16 cellular contexts compared by ENCODE assay signal in the genomic region with DNA sequence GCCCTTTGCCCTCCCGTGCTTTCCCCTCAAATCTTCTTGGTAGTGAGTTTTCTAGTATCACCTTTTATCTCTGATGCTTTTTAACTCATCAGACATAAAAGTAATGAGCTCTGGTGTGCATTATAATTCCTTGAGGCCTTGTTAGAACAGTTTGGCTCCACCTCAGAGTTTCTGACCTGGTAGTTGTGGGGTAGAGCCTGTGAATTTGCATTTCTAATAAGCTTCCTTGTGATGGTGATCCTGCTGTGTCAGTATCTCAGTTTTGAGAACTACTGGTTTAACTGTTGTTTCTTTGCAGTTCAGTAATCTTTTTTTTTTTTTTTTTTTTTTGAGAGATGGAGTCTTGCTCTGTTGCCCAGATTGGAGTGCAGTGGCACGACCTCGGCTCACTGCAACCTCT. TPM values are rescaled to one million over a fixed set of nuclear protein-coding genes. Genes with fewer than 3 reads are reported as not detected.
A peak's percentile ranks its signal among the peaks of the same experiment; 100 is the strongest.
DNase-seq lines count a peak whose midpoint lies in the region; ATAC-seq, FAIRE-seq and TF ChIP-seq lines count a peak whose summit lies in the region.
"Had no signal": no experiment of that assay in that cellular context is flagged by ENCODE, and none has a peak within 500 bp of the region (broad histone marks: within the 10 kb centered on the region; RNA-seq: fewer than 3 reads in every experiment).

No MANE protein-coding gene starts in this region.

- no peak for DNase-seq in CD8-positive, alpha-beta memory T cell
- DNase-seq in GM19239 (ENCODE audit: insufficient read length, low spot score) (no peak), mesenteric fat pad (ENCODE audit: low spot score) (peak; percentile 2), HK-2 (ENCODE audit: unreplicated experiment) (no peak), SIG-M5 (lab: John Stamatoyannopoulos, UW) (no peak)
- DNase-seq: activated CD8-positive, alpha-beta memory T cell treated with anti-CD3 and anti-CD28 coated beads for 24 hours; activated naive CD8-positive, alpha-beta T cell treated with anti-CD3 and anti-CD28 coated beads, Interleukin-2, amount 10 ng/mL, durations not matched to agents 7 days and 5 days; cerebellar nuclear complex; GM23248; hypothalamus; NCI-H1417; NCI-H510A had no signal

- H3K4me3 ChIP-seq in CD8-positive, alpha-beta memory T cell (ENCODE audit: low read length) = no peak overlapping the region
- H3K4me3 ChIP-seq in KMS-11 (IDR thresholded peaks at IDR 0.05; ENCODE audit: insufficient read depth, low read depth, low read length) = no peak overlapping the region
- H3K4me3 ChIP-seq: GM23248, skin epidermis had no signal

- no peak overlapping the region for H3K27ac ChIP-seq in CD8-positive, alpha-beta memory T cell (ENCODE audit: low read depth, low read length)
- peak overlapping the region; percentile 27; the same call in 1 of the 2 replicates for H3K27ac ChIP-seq in KMS-11
- H3K27ac ChIP-seq: GM23248, skin epidermis had no signal

- H3K27ac Mint-ChIP-seq in CD8-positive, alpha-beta memory T cell = peak overlapping the region in 5 of 8 donors; percentile 6 to 79 (median 77)
- H3K27ac Mint-ChIP-seq: activated naive CD8-positive, alpha-beta T cell treated with anti-CD3 and anti-CD28 coated beads, Interleukin-2, amount 10 ng/mL, durations not matched to agents 7 days and 5 days had no signal

- H3K4me1 ChIP-seq in CD8-positive, alpha-beta memory T cell (ENCODE audit: insufficient read depth, low read length) = peaks cover 16% of the 10 kb centered on the region
- H3K4me1 ChIP-seq in KMS-11 (ENCODE audit: low read depth, poor library complexity, severe bottlenecking) = peaks cover 36% of the 10 kb centered on the region

- ATAC-seq in HG03139 (IDR thresholded peaks at IDR 0.05; ENCODE audit: unreplicated experiment) = no peak

- no peaks in the 10 kb centered on the region for H3K9me3 Mint-ChIP-seq in CD8-positive, alpha-beta memory T cell

- no peak overlapping the region for H3K4me3 Mint-ChIP-seq in CD8-positive, alpha-beta memory T cell
- H3K4me3 Mint-ChIP-seq: activated naive CD8-positive, alpha-beta T cell treated with anti-CD3 and anti-CD28 coated beads, Interleukin-2, amount 10 ng/mL, durations not matched to agents 7 days and 5 days had no signal

- H3K79me2 ChIP-seq in KMS-11 (ENCODE audit: insufficient read depth, low read depth) = peaks cover 95% of the 10 kb centered on the region

- no peak for TF ChIP-seq CTCF in KMS-11 (conservative IDR thresholded peaks at IDR 0.05; ENCODE audit: low read depth, low read length)

- H4K20me1 ChIP-seq in KMS-11 (ENCODE audit: insufficient read depth) = 0 out of 2 replicates have a peak, but pooled peaks cover 5% of the 10 kb centered on the region

- H3K36me3 Mint-ChIP-seq in CD8-positive, alpha-beta memory T cell = peaks cover 0 to 36% (median 2%) of the 10 kb centered on the region in 3 donors

- H3K9me3 ChIP-seq in CD8-positive, alpha-beta memory T cell (ENCODE audit: low read length) = no peaks in the 10 kb centered on the region

- no peaks in the 10 kb centered on the region for H3K27me3 ChIP-seq in CD8-positive, alpha-beta memory T cell (ENCODE audit: insufficient read depth, low read length, poor library complexity, severe bottlenecking)
- no peaks in the 10 kb centered on the region for H3K27me3 ChIP-seq in KMS-11 (ENCODE audit: insufficient read depth, low read depth)

- peaks cover 38 to 80% (median 65%) of the 10 kb centered on the region in 3 donors for H3K4me1 Mint-ChIP-seq in CD8-positive, alpha-beta memory T cell

- POLR2A ChIA-PET in CD8-positive, alpha-beta memory T cell (lab: Charles Lee) = interaction anchor here (0.7 kb wide), 1 partner anchor 71 kb away, joined by 3 read pairs; no protein-coding TSS in a partner anchor

- H3K27me3 Mint-ChIP-seq in CD8-positive, alpha-beta memory T cell = no peaks in the 10 kb centered on the region
- H3K27me3 Mint-ChIP-seq: activated naive CD8-positive, alpha-beta T cell treated with anti-CD3 and anti-CD28 coated beads, Interleukin-2, amount 10 ng/mL, durations not matched to agents 7 days and 5 days had no signal

- H3K9ac ChIP-seq in KMS-11 = no peak overlapping the region
- H3K9ac ChIP-seq: GM23248 had no signal

- peak; percentile 66 for FAIRE-seq in GM19239 (lab: Jason Lieb, UNC)
- FAIRE-seq: RCC 7860 had no signal

- H3K4me2 ChIP-seq in KMS-11 = peak overlapping the region; percentile 48

- H3K36me3 ChIP-seq in CD8-positive, alpha-beta memory T cell (ENCODE audit: insufficient read depth, low read length) = no peaks in the 10 kb centered on the region
- no peaks in the 10 kb centered on the region for H3K36me3 ChIP-seq in KMS-11 (ENCODE audit: insufficient read depth)

- CTCF ChIA-PET in CD8-positive, alpha-beta memory T cell (lab: Charles Lee) = interaction anchor here (0.9 to 1.8 kb wide), 3 partner anchors 31 to 41 kb away, joined by 3 to 5 read pairs (median 4); a partner anchor contains a TSS

- H2AFZ ChIP-seq in KMS-11 (ENCODE audit: low read depth) = no peak overlapping the region
- H2AFZ ChIP-seq: GM23248 had no signal

RNA-seq across cellular contexts. Expression of a gene that starts 31.1 kb away (rescaled TPM):
- total RNA-seq in CD8-positive, alpha-beta memory T cell = 100 to 1,000 TPM; 253 to 274 TPM
- 285 TPM for polyA plus RNA-seq in CD8-positive, alpha-beta memory T cell
- 111 TPM for total RNA-seq in mesenteric fat pad

RNA-seq across cellular contexts. Expression of a gene that starts 55.9 kb away (rescaled TPM):
- total RNA-seq in CD8-positive, alpha-beta memory T cell = 1 to 10 TPM; 2.1 to 3.1 TPM
- polyA plus RNA-seq in CD8-positive, alpha-beta memory T cell = 67.0 TPM
- total RNA-seq in mesenteric fat pad = 33.0 TPM
